In genomic region chr4:145937990-145938611, GRCh38 we compare ENCODE assay signal across 8 cellular contexts. TPM values are rescaled to one million over a fixed set of nuclear protein-coding genes. Genes with fewer than 3 reads are reported as not detected.
DNase-seq lines count a peak whose midpoint lies in the region; ATAC-seq and TF ChIP-seq lines count a peak whose summit lies in the region.

No MANE protein-coding gene starts in this region.

- CTCF ChIA-PET in activated CD8-positive, alpha-beta T cell treated with anti-CD3 and anti-CD28 coated beads for 36 hours (lab: Charles Lee): no interaction called here

- H3K9me3 Mint-ChIP-seq in activated CD8-positive, alpha-beta T cell treated with anti-CD3 and anti-CD28 coated beads for 36 hours: no peaks in the 10 kb centered on the region
- no peaks in the 10 kb centered on the region for H3K9me3 Mint-ChIP-seq in stimulated activated naive CD8-positive, alpha-beta T cell treated with anti-CD3 and anti-CD28 coated beads, Interleukin-15, amount 100 ng/mL, for 72 hours

- H3K36me3 ChIP-seq in endocrine pancreas (ENCODE audit: control insufficient read depth, insufficient read depth, low read length) (no peaks in the 10 kb centered on the region), mucosa of rectum (ENCODE audit: control insufficient read depth in 2 of 2, insufficient read depth in 2 of 2, low read length in 2 of 2) (no peaks in the 10 kb centered on the region)

- H3K27me3 Mint-ChIP-seq in activated CD8-positive, alpha-beta T cell treated with anti-CD3 and anti-CD28 coated beads for 36 hours: no peaks in the 10 kb centered on the region
- H3K27me3 Mint-ChIP-seq in stimulated activated naive CD8-positive, alpha-beta T cell treated with anti-CD3 and anti-CD28 coated beads, Interleukin-15, amount 100 ng/mL, for 72 hours: no peaks in the 10 kb centered on the region

- ATAC-seq in activated CD8-positive, alpha-beta T cell treated with anti-CD3 and anti-CD28 coated beads for 36 hours: peak; percentile 37
- peak; percentile 44 for ATAC-seq in stimulated activated naive CD8-positive, alpha-beta T cell treated with anti-CD3 and anti-CD28 coated beads, Interleukin-15, amount 100 ng/mL, for 72 hours
- no peak for ATAC-seq in GM19328 (IDR thresholded peaks at IDR 0.05; ENCODE audit: unreplicated experiment)

- DNase-seq in activated gamma-delta T cell treated with Interleukin-2 at 50 U/mL for 16 hours: peak; percentile 42
- DNase-seq in activated gamma-delta T cell (lab: John Stamatoyannopoulos, UW): no peak
- peak; percentile 73 for DNase-seq in NAMALWA (ENCODE audit: low spot score)
- DNase-seq in activated CD8-positive, alpha-beta T cell treated with anti-CD3 and anti-CD28 coated beads for 36 hours: peak; percentile 63
- peak; percentile 55 to 57 for DNase-seq in stimulated activated naive CD8-positive, alpha-beta T cell treated with anti-CD3 and anti-CD28 coated beads, Interleukin-15, amount 100 ng/mL, for 72 hours

- intact Hi-C loops in activated CD8-positive, alpha-beta T cell treated with anti-CD3 and anti-CD28 coated beads for 36 hours (cut with micrococcal nuclease): loop anchor here (5.0 to 10.0 kb wide), 2 partner anchors 133 to 321 kb away; partner anchors contain the start of gene MMAA

- H3K4me1 ChIP-seq in endocrine pancreas (ENCODE audit: control insufficient read depth, insufficient read depth, low read length) (peaks cover 19% of the 10 kb centered on the region), mucosa of rectum (ENCODE audit: control insufficient read depth in 2 of 2, insufficient read depth in 2 of 2, low read length in 2 of 2) (peaks cover 0 to 11% of the 10 kb centered on the region in 2 donors)

- no peak for TF ChIP-seq CTCF in activated CD8-positive, alpha-beta T cell treated with anti-CD3 and anti-CD28 coated beads for 36 hours (IDR thresholded peaks at IDR 0.05)

- no peaks in the 10 kb centered on the region for H3K9me3 ChIP-seq in endocrine pancreas (ENCODE audit: control insufficient read depth, low read length)
- H3K9me3 ChIP-seq in mucosa of rectum (ENCODE audit: control insufficient read depth in 2 of 2, low read length in 2 of 2): no peaks in the 10 kb centered on the region

- H3K4me3 Mint-ChIP-seq in activated CD8-positive, alpha-beta T cell treated with anti-CD3 and anti-CD28 coated beads for 36 hours: peak overlapping the region; percentile 96
- peak overlapping the region; percentile 92 to 100 for H3K4me3 Mint-ChIP-seq in stimulated activated naive CD8-positive, alpha-beta T cell treated with anti-CD3 and anti-CD28 coated beads, Interleukin-15, amount 100 ng/mL, for 72 hours

- H3K36me3 Mint-ChIP-seq in activated CD8-positive, alpha-beta T cell treated with anti-CD3 and anti-CD28 coated beads for 36 hours (ENCODE audit: low read depth): peaks cover 15% of the 10 kb centered on the region

- POLR2A ChIA-PET in activated CD8-positive, alpha-beta T cell treated with anti-CD3 and anti-CD28 coated beads for 36 hours (lab: Charles Lee): interaction anchor here (1.0 to 1.1 kb wide), 3 partner anchors 14 to 760 kb away, joined by 3 to 4 read pairs (median 4); no protein-coding TSS in a partner anchor

- H3K27ac Mint-ChIP-seq in activated CD8-positive, alpha-beta T cell treated with anti-CD3 and anti-CD28 coated beads for 36 hours: peak overlapping the region; percentile 97
- peak overlapping the region; percentile 95 to 100 for H3K27ac Mint-ChIP-seq in stimulated activated naive CD8-positive, alpha-beta T cell treated with anti-CD3 and anti-CD28 coated beads, Interleukin-15, amount 100 ng/mL, for 72 hours

- peak overlapping the region; percentile 86 to 95 for H3K27ac ChIP-seq in mucosa of rectum (ENCODE audit: low read depth in 2 of 2, low read length in 2 of 2)

- H3K4me3 ChIP-seq in endocrine pancreas (ENCODE audit: control insufficient read depth, insufficient read depth, low read length): peak overlapping the region; percentile 80
- H3K4me3 ChIP-seq in mucosa of rectum (ENCODE audit: low read length in 2 of 2): peak overlapping the region; percentile 98 to 99

- H3K9ac ChIP-seq in endocrine pancreas (ENCODE audit: control insufficient read depth, insufficient read depth, low read length) (peak overlapping the region; percentile 81), mucosa of rectum (ENCODE audit: low read depth in 1 of 2, low read length in 2 of 2) (peak overlapping the region; percentile 89 to 91)

- H3K27me3 ChIP-seq in endocrine pancreas (ENCODE audit: control insufficient read depth, insufficient read depth, low read length): no peaks in the 10 kb centered on the region
- H3K27me3 ChIP-seq in mucosa of rectum (ENCODE audit: control insufficient read depth in 2 of 2, insufficient read depth in 2 of 2, low read length in 2 of 2): no peaks in the 10 kb centered on the region

- peaks cover 38% of the 10 kb centered on the region for H3K4me1 Mint-ChIP-seq in activated CD8-positive, alpha-beta T cell treated with anti-CD3 and anti-CD28 coated beads for 36 hours (ENCODE audit: low read depth)
- H3K4me1 Mint-ChIP-seq in stimulated activated naive CD8-positive, alpha-beta T cell treated with anti-CD3 and anti-CD28 coated beads, Interleukin-15, amount 100 ng/mL, for 72 hours: peaks cover 43% of the 10 kb centered on the region

RNA-seq across cellular contexts. Expression of gene ZNF827, which starts 0.5 kb away (rescaled TPM):
- total RNA-seq in activated CD8-positive, alpha-beta T cell treated with anti-CD3 and anti-CD28 coated beads for 36 hours: 10 to 100 TPM; 28.4 to 31.1 TPM
